ENCODE assay signal across 1 cellular context in genomic region chr9:86413966-86414880, GRCh38.
TF ChIP-seq lines count a peak whose summit lies in the region.

No MANE protein-coding gene starts in this region.

TF ChIP-seq in GM23338, 12 proteins besides CTCF, POLR2A, EP300 and RAD21 (continued from another document):
- TF ChIP-seq REST (IDR thresholded peaks at IDR 0.05; ENCODE audit: unreplicated experiment): no peak
- no peak for TF ChIP-seq EZH2 (IDR thresholded peaks at IDR 0.05; ENCODE audit: low read depth, unreplicated experiment)
